ENCODE assay signal across 1 cellular context in the genomic region with DNA sequence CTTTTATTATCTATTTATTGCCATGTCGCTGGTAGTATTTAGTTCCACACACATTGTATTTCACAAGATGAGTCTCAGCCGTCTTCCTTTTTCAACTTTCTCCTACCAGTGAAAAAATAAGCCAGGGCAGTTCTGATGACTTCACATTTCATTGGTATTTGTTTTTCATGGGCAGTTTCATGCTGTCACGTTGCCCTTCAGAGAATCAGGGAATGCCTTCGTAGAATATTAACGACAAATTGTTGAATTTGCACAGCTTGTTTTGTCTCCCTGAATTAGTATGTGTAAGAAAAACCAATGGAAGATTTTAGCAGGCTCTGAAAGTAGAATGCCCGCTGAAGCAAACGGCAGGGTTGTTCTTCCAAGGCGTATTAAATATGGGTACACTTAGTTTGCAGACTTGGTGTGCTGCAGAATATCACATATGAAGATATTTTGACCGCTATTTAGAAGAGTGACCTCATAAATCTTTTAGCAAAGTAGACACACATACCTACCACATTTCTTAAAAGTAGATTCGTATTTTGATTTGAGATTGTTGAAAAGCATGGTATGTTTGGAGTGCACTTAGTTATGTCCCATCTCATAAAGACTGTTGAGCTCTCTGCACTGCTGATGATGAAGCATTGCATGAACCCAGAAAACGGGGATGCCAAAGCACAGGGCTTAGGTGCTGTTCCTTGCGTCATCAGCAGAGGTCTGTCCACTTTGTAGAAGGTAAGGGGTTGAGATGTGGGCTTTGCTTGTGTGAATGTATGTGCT.
TF ChIP-seq lines count a peak whose summit lies in the region.

No MANE protein-coding gene starts in this region.

TF ChIP-seq in K562, 482 proteins besides CTCF, POLR2A, EP300 and RAD21 (continued from another document):
- TF ChIP-seq, protein P1, sequence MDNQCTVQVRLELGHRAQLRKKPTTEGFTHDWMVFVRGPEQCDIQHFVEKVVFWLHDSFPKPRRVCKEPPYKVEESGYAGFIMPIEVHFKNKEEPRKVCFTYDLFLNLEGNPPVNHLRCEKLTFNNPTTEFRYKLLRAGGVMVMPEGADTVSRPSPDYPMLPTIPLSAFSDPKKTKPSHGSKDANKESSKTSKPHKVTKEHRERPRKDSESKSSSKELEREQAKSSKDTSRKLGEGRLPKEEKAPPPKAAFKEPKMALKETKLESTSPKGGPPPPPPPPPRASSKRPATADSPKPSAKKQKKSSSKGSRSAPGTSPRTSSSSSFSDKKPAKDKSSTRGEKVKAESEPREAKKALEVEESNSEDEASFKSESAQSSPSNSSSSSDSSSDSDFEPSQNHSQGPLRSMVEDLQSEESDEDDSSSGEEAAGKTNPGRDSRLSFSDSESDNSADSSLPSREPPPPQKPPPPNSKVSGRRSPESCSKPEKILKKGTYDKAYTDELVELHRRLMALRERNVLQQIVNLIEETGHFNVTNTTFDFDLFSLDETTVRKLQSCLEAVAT (IDR thresholded peaks at IDR 0.05): no peak
